ENCODE assay signal across 2 cellular contexts in the genomic region with DNA sequence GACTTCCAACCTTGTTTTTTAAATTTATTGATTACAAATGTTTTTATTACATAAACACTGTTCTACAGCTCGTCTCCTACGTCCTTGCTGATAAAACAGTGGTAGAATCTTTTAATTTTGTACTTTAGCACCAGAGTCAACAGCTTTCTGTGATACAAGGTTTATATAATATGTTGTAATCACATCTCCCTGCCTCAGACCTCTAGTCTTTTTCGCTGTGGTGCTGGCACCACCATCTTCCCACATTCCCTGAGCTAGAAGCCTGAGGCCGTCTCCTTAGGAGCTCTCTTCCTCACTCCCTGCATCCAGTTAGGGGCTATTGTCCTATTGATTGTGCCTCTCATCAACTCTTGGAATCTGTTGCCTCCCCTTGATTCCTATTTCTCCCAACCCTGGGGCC.
TF ChIP-seq lines count a peak whose summit lies in the region.

No MANE protein-coding gene starts in this region.

TF ChIP-seq in liver, 16 proteins besides CTCF, POLR2A, EP300 and RAD21:
- TF ChIP-seq, protein P1, sequence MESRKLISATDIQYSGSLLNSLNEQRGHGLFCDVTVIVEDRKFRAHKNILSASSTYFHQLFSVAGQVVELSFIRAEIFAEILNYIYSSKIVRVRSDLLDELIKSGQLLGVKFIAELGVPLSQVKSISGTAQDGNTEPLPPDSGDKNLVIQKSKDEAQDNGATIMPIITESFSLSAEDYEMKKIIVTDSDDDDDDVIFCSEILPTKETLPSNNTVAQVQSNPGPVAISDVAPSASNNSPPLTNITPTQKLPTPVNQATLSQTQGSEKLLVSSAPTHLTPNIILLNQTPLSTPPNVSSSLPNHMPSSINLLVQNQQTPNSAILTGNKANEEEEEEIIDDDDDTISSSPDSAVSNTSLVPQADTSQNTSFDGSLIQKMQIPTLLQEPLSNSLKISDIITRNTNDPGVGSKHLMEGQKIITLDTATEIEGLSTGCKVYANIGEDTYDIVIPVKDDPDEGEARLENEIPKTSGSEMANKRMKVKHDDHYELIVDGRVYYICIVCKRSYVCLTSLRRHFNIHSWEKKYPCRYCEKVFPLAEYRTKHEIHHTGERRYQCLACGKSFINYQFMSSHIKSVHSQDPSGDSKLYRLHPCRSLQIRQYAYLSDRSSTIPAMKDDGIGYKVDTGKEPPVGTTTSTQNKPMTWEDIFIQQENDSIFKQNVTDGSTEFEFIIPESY (IDR thresholded peaks at IDR 0.05) = peak; percentile 76
- TF ChIP-seq TAF1 (conservative IDR thresholded peaks at IDR 0.05) = no peak
- no peak for TF ChIP-seq EGR1 (IDR thresholded peaks at IDR 0.05; ENCODE audit: low read depth in 2 of 2)
- TF ChIP-seq SP1 (IDR thresholded peaks at IDR 0.05) = peak; percentile 71
- TF ChIP-seq HNF4G (IDR thresholded peaks at IDR 0.05) = peak; percentile 47
- no peak for TF ChIP-seq NR2F2 (IDR thresholded peaks at IDR 0.05)
- peak; percentile 39 to 69 for TF ChIP-seq JUND (IDR thresholded peaks at IDR 0.05)
- peak; percentile 92 for TF ChIP-seq YY1 (IDR thresholded peaks at IDR 0.05)
- TF ChIP-seq HNF4A (conservative IDR thresholded peaks at IDR 0.05) = peak; percentile 93 to 94
- no peak for TF ChIP-seq GABPA (IDR thresholded peaks at IDR 0.05 in 1 of 2, conservative IDR thresholded peaks at IDR 0.05 in 1 of 2)
- TF ChIP-seq, protein P2, sequence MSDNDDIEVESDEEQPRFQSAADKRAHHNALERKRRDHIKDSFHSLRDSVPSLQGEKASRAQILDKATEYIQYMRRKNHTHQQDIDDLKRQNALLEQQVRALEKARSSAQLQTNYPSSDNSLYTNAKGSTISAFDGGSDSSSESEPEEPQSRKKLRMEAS (IDR thresholded peaks at IDR 0.05) = peak; percentile 73
- TF ChIP-seq RXRA (IDR thresholded peaks at IDR 0.05) = peak; percentile 52 to 74
- TF ChIP-seq, protein P3, sequence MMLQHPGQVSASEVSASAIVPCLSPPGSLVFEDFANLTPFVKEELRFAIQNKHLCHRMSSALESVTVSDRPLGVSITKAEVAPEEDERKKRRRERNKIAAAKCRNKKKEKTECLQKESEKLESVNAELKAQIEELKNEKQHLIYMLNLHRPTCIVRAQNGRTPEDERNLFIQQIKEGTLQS (IDR thresholded peaks at IDR 0.05) = peak; percentile 30
- TF ChIP-seq FOXA1 (IDR thresholded peaks at IDR 0.05) = peak; percentile 79
- TF ChIP-seq FOXA2 (IDR thresholded peaks at IDR 0.05) = peak; percentile 87
- TF ChIP-seq, protein P4, sequence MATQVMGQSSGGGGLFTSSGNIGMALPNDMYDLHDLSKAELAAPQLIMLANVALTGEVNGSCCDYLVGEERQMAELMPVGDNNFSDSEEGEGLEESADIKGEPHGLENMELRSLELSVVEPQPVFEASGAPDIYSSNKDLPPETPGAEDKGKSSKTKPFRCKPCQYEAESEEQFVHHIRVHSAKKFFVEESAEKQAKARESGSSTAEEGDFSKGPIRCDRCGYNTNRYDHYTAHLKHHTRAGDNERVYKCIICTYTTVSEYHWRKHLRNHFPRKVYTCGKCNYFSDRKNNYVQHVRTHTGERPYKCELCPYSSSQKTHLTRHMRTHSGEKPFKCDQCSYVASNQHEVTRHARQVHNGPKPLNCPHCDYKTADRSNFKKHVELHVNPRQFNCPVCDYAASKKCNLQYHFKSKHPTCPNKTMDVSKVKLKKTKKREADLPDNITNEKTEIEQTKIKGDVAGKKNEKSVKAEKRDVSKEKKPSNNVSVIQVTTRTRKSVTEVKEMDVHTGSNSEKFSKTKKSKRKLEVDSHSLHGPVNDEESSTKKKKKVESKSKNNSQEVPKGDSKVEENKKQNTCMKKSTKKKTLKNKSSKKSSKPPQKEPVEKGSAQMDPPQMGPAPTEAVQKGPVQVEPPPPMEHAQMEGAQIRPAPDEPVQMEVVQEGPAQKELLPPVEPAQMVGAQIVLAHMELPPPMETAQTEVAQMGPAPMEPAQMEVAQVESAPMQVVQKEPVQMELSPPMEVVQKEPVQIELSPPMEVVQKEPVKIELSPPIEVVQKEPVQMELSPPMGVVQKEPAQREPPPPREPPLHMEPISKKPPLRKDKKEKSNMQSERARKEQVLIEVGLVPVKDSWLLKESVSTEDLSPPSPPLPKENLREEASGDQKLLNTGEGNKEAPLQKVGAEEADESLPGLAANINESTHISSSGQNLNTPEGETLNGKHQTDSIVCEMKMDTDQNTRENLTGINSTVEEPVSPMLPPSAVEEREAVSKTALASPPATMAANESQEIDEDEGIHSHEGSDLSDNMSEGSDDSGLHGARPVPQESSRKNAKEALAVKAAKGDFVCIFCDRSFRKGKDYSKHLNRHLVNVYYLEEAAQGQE (IDR thresholded peaks at IDR 0.05) = peak; percentile 56

TF ChIP-seq in HepG2, 621 proteins besides CTCF, POLR2A, EP300 and RAD21:
- TF ChIP-seq, protein P5, sequence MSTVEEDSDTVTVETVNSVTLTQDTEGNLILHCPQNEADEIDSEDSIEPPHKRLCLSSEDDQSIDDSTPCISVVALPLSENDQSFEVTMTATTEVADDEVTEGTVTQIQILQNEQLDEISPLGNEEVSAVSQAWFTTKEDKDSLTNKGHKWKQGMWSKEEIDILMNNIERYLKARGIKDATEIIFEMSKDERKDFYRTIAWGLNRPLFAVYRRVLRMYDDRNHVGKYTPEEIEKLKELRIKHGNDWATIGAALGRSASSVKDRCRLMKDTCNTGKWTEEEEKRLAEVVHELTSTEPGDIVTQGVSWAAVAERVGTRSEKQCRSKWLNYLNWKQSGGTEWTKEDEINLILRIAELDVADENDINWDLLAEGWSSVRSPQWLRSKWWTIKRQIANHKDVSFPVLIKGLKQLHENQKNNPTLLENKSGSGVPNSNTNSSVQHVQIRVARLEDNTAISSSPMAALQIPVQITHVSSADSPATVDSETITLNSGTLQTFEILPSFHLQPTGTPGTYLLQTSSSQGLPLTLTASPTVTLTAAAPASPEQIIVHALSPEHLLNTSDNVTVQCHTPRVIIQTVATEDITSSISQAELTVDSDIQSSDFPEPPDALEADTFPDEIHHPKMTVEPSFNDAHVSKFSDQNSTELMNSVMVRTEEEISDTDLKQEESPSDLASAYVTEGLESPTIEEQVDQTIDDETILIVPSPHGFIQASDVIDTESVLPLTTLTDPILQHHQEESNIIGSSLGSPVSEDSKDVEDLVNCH (CRISPR knock-in tag; IDR thresholded peaks at IDR 0.05) = no peak
- TF ChIP-seq MYC (CRISPR knock-in tag; IDR thresholded peaks at IDR 0.05; ENCODE audit: borderline replicate concordance) (no peak), ADNP (CRISPR knock-in tag; IDR thresholded peaks at IDR 0.05) (no peak), ZNF546 (CRISPR knock-in tag; conservative IDR thresholded peaks at IDR 0.05) (no peak), PRMT3 (CRISPR knock-in tag; IDR thresholded peaks at IDR 0.05; ENCODE audit: borderline replicate concordance, low read depth) (no peak), YY1 (IDR thresholded peaks at IDR 0.05; ENCODE audit: insufficient read depth, insufficient replicate concordance, low read depth, low read length) (no peak)
- TF ChIP-seq, protein P6, sequence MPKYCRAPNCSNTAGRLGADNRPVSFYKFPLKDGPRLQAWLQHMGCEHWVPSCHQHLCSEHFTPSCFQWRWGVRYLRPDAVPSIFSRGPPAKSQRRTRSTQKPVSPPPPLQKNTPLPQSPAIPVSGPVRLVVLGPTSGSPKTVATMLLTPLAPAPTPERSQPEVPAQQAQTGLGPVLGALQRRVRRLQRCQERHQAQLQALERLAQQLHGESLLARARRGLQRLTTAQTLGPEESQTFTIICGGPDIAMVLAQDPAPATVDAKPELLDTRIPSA (CRISPR knock-in tag; IDR thresholded peaks at IDR 0.05; ENCODE audit: borderline replicate concordance) = no peak
- TF ChIP-seq, protein P7, sequence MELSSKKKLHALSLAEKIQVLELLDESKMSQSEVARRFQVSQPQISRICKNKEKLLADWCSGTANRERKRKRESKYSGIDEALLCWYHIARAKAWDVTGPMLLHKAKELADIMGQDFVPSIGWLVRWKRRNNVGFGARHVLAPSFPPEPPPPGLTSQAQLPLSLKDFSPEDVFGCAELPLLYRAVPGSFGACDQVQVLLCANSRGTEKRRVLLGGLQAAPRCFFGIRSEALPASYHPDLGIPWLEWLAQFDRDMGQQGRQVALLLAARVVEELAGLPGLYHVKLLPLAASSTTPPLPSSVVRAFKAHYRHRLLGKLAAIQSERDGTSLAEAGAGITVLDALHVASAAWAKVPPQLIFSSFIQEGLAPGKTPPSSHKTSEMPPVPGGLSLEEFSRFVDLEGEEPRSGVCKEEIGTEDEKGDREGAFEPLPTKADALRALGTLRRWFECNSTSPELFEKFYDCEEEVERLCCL (CRISPR knock-in tag; IDR thresholded peaks at IDR 0.05; ENCODE audit: borderline replicate concordance) = no peak
TF ChIP-seq in HepG2: peak in this region for 0.
